ENCODE assay signal across 30 cellular contexts in the genomic region with DNA sequence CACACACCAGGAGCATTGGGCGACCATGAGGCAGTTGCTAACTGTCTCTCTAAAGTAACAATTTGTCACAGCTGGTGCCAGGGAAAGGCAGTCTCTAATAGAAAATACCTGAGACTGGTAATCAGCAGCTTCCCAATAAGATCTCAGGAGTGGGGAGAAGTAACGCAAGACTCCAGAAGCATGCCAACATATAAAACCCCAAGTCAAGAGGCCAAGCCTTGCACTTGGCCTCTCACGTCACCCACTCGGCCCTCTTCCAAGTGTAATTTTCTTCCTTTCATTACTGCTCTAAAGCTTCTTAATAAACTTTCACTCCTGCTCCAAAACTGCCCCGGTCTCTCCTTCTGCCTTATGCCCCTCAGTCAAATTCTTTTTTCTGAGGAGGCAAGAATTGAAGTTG.
"Had no signal": no experiment of that assay in that cellular context is flagged by ENCODE, and none has a peak within 500 bp of the region (broad histone marks: within the 10 kb centered on the region; RNA-seq: fewer than 3 reads in every experiment).

No MANE protein-coding gene starts in this region.

- H3K27ac ChIP-seq: adrenal gland, PC-9, RWPE1, VCaP had no signal

- H3K36me3 ChIP-seq: adrenal gland, MG63 had no signal

- H3K4me3 ChIP-seq: adrenal gland, MG63, PC-9 had no signal

- H3K4me1 ChIP-seq: adrenal gland had no signal

- ATAC-seq: activated naive CD4-positive, alpha-beta T cell treated with anti-CD3 and anti-CD28 coated beads, Interleukin-2, amount 50 U/mL, for 72 hours; activated T-cell treated with anti-CD3 and anti-CD28 coated beads, Interleukin-2, amount 50 U/mL, for 4 hours; Right ventricle myocardium inferior had no signal

- H3K27me3 ChIP-seq: adrenal gland, MG63 had no signal

- FAIRE-seq: RCC 7860 had no signal

- H3K9me3 ChIP-seq: adrenal gland, MG63 had no signal

- DNase-seq: activated B cell treated with CpG ODN at 0.5 μM for 24 hours; activated CD4-positive, alpha-beta memory T cell treated with anti-CD3 and anti-CD28 coated beads for 36 hours; activated CD4-positive, alpha-beta T cell treated with anti-CD3 and anti-CD28 coated beads for 4 hours; activated CD4-positive, alpha-beta T cell treated with anti-CD3 and anti-CD28 coated beads, Interleukin-2, amount 50 U/mL, for 1 hour; activated CD4-positive, CD25-positive, alpha-beta regulatory T cell treated with anti-CD3 and anti-CD28 coated beads, Interleukin-2, amount 50 U/mL, for 72 hours; activated CD8-positive, alpha-beta memory T cell treated with anti-CD3 and anti-CD28 coated beads, Interleukin-2, amount 50 U/mL, for 4 hours; activated gamma-delta T cell treated with Interleukin-2 at 50 U/mL for 16 hours; activated naive CD4-positive, alpha-beta T cell treated with anti-CD3 and anti-CD28 coated beads for 36 hours; activated T-cell treated with anti-CD3 and anti-CD28 coated beads for 4 hours; activated T-cell treated with anti-CD3 and anti-CD28 coated beads, Interleukin-2, amount 50 U/mL, for 4 hours; adrenal gland; central memory CD4-positive, alpha-beta T cell; Kasumi-1; KG1; MG63; NCI-H1048; NCI-H187 treated with DMSO at 0.1 percent for 48 hours; NCI-H345; NCI-H524 treated with DMSO at 0.1 percent for 48 hours; PC-9; SIG-M5; SW 1271; T-helper 1 cell; T-helper 2 cell; T-helper 9 cell had no signal
